Comparison of ENCODE assay signal across 1 cellular context in genomic region chr20:1415667-1416468, GRCh38.
A peak's percentile ranks its signal among the peaks of the same experiment; 100 is the strongest.
TF ChIP-seq lines count a peak whose summit lies in the region.

No MANE protein-coding gene starts in this region.

TF ChIP-seq in HepG2, 621 proteins besides CTCF, POLR2A, EP300 and RAD21 (continued from another document and continues in another):
- TF ChIP-seq ZNF276 (CRISPR knock-in tag; IDR thresholded peaks at IDR 0.05; ENCODE audit: low read depth) (no peak), THRA (CRISPR knock-in tag; IDR thresholded peaks at IDR 0.05; ENCODE audit: borderline replicate concordance) (peak; percentile 45; the same call in 1 of the 2 replicates), ZFP1 (CRISPR knock-in tag; IDR thresholded peaks at IDR 0.05) (0 out of 2 replicates have a peak, but pooled peaks have one; percentile 45), NR2C2 (CRISPR knock-in tag; IDR thresholded peaks at IDR 0.05; ENCODE audit: borderline replicate concordance) (no peak), TRIM22 (IDR thresholded peaks at IDR 0.05) (no peak), JARID2 (CRISPR knock-in tag; IDR thresholded peaks at IDR 0.05; ENCODE audit: insufficient replicate concordance) (no peak), ZNF781 (CRISPR knock-in tag; IDR thresholded peaks at IDR 0.05; ENCODE audit: borderline replicate concordance, not compliant biosample characterization) (no peak), ZNF24 (IDR thresholded peaks at IDR 0.05) (peak; percentile 67; the same call in 1 of the 2 replicates), MAZ (IDR thresholded peaks at IDR 0.05; ENCODE audit: borderline replicate concordance, low read depth, low read length) (peak; percentile 40; the same call in 1 of the 2 replicates), MAZ (CRISPR knock-in tag; IDR thresholded peaks at IDR 0.05; ENCODE audit: low read depth) (no peak), MXI1 (IDR thresholded peaks at IDR 0.05; ENCODE audit: borderline replicate concordance, low read depth, low read length) (peak; percentile 92; the same call in 2 of the 3 replicates), TBL1XR1 (IDR thresholded peaks at IDR 0.05; ENCODE audit: borderline replicate concordance, low read length, partially characterized antibody) (peak; percentile 81), ZNF232 (CRISPR knock-in tag; IDR thresholded peaks at IDR 0.05; ENCODE audit: borderline replicate concordance) (no peak), HOXA3 (CRISPR knock-in tag; IDR thresholded peaks at IDR 0.05) (no peak; the same call in 1 of the 2 replicates), IRX3 (CRISPR knock-in tag; IDR thresholded peaks at IDR 0.05; ENCODE audit: borderline replicate concordance, low read depth) (no peak), RFX1 (IDR thresholded peaks at IDR 0.05) (no peak), ZNF703 (CRISPR knock-in tag; IDR thresholded peaks at IDR 0.05; ENCODE audit: borderline replicate concordance) (no peak), ZNF570 (CRISPR knock-in tag; IDR thresholded peaks at IDR 0.05; ENCODE audit: borderline replicate concordance) (no peak), SIX4 (CRISPR knock-in tag; IDR thresholded peaks at IDR 0.05) (no peak), CAMTA2 (CRISPR knock-in tag; IDR thresholded peaks at IDR 0.05; ENCODE audit: borderline replicate concordance) (no peak), ZNF296 (CRISPR knock-in tag; conservative IDR thresholded peaks at IDR 0.05) (no peak), RBAK (CRISPR knock-in tag; IDR thresholded peaks at IDR 0.05) (no peak), ZNF605 (CRISPR knock-in tag; IDR thresholded peaks at IDR 0.05) (0 out of 2 replicates have a peak, but pooled peaks have one; percentile 24), CREB3 (CRISPR knock-in tag; IDR thresholded peaks at IDR 0.05) (no peak), PRDM15 (CRISPR knock-in tag; IDR thresholded peaks at IDR 0.05) (no peak), ZNF816 (CRISPR knock-in tag; IDR thresholded peaks at IDR 0.05; ENCODE audit: borderline replicate concordance) (no peak), CCDC6 (CRISPR knock-in tag; IDR thresholded peaks at IDR 0.05) (no peak), ZNF564 (CRISPR knock-in tag; IDR thresholded peaks at IDR 0.05) (no peak), TBX2 (CRISPR knock-in tag; IDR thresholded peaks at IDR 0.05; ENCODE audit: borderline replicate concordance) (no peak), ZFP36 (IDR thresholded peaks at IDR 0.05; ENCODE audit: borderline replicate concordance, low read depth, low read length, partially characterized antibody) (peak; percentile 69), ZNF337 (CRISPR knock-in tag; IDR thresholded peaks at IDR 0.05; ENCODE audit: borderline replicate concordance, low read depth) (no peak), HOXA7 (CRISPR knock-in tag; IDR thresholded peaks at IDR 0.05) (no peak), ARNT2 (CRISPR knock-in tag; IDR thresholded peaks at IDR 0.05; ENCODE audit: low read depth) (no peak), MTA3 (CRISPR knock-in tag; IDR thresholded peaks at IDR 0.05) (no peak), ZNF557 (CRISPR knock-in tag; IDR thresholded peaks at IDR 0.05) (no peak), YEATS4 (CRISPR knock-in tag; IDR thresholded peaks at IDR 0.05; ENCODE audit: borderline replicate concordance) (no peak), ZSCAN20 (CRISPR knock-in tag; IDR thresholded peaks at IDR 0.05; ENCODE audit: borderline replicate concordance) (no peak), TARDBP (CRISPR knock-in tag; IDR thresholded peaks at IDR 0.05) (no peak), DNMT1 (CRISPR knock-in tag; IDR thresholded peaks at IDR 0.05) (no peak), ZNF12 (CRISPR knock-in tag; IDR thresholded peaks at IDR 0.05) (peak; percentile 85), CEBPZ (IDR thresholded peaks at IDR 0.05; ENCODE audit: low read length) (no peak), THAP8 (CRISPR knock-in tag; IDR thresholded peaks at IDR 0.05; ENCODE audit: borderline replicate concordance) (no peak), HNF4A (CRISPR knock-in tag; IDR thresholded peaks at IDR 0.05) (no peak), TCF12 (IDR thresholded peaks at IDR 0.05) (no peak), TCF12 (CRISPR knock-in tag; IDR thresholded peaks at IDR 0.05) (no peak), ZNF468 (CRISPR knock-in tag; IDR thresholded peaks at IDR 0.05) (no peak), POLR2AphosphoS2 (IDR thresholded peaks at IDR 0.05; ENCODE audit: low read depth, low read length) (no peak), SNAPC2 (CRISPR knock-in tag; IDR thresholded peaks at IDR 0.05) (no peak), SCMH1 (CRISPR knock-in tag; IDR thresholded peaks at IDR 0.05; ENCODE audit: borderline replicate concordance) (no peak), SP4 (CRISPR knock-in tag; IDR thresholded peaks at IDR 0.05) (no peak)
- TF ChIP-seq, protein P1, sequence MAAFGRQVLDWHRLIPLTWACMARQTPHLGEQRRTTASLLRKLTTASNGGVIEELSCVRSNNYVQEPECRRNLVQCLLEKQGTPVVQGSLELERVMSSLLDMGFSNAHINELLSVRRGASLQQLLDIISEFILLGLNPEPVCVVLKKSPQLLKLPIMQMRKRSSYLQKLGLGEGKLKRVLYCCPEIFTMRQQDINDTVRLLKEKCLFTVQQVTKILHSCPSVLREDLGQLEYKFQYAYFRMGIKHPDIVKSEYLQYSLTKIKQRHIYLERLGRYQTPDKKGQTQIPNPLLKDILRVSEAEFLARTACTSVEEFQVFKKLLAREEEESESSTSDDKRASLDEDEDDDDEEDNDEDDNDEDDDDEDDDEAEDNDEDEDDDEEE (CRISPR knock-in tag; IDR thresholded peaks at IDR 0.05), result no peak
- TF ChIP-seq, protein P2, sequence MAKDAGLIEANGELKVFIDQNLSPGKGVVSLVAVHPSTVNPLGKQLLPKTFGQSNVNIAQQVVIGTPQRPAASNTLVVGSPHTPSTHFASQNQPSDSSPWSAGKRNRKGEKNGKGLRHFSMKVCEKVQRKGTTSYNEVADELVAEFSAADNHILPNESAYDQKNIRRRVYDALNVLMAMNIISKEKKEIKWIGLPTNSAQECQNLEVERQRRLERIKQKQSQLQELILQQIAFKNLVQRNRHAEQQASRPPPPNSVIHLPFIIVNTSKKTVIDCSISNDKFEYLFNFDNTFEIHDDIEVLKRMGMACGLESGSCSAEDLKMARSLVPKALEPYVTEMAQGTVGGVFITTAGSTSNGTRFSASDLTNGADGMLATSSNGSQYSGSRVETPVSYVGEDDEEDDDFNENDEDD (CRISPR knock-in tag; IDR thresholded peaks at IDR 0.05; ENCODE audit: borderline replicate concordance), result no peak
- TF ChIP-seq, protein P3, sequence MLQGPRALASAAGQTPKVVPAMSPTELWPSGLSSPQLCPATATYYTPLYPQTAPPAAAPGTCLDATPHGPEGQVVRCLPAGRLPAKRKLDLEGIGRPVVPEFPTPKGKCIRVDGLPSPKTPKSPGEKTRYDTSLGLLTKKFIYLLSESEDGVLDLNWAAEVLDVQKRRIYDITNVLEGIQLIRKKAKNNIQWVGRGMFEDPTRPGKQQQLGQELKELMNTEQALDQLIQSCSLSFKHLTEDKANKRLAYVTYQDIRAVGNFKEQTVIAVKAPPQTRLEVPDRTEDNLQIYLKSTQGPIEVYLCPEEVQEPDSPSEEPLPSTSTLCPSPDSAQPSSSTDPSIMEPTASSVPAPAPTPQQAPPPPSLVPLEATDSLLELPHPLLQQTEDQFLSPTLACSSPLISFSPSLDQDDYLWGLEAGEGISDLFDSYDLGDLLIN (CRISPR knock-in tag; IDR thresholded peaks at IDR 0.05; ENCODE audit: borderline replicate concordance), result no peak
